In the genomic region with DNA sequence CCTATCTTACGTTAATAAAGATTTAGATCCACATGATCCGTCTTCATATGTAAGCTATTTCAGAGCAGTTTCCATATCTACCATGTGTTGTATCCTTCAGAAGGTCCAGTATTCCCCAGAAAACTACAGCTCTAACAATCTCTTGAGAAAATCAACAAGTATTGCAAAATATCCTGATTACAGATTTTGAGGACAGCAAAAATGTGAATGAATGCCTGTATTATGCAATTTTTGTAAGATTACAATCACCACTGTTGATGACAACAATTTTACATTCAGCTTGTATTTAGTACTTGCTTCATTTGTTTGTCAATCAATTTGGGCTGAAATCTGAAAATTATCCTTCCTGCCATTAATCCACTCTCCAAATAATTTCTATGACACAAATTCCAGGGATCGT, we compare ENCODE assay signal across 35 cellular contexts. TPM values are rescaled to one million over a fixed set of nuclear protein-coding genes. Genes with fewer than 3 reads are reported as not detected.
"Had no signal": no experiment of that assay in that cellular context is flagged by ENCODE, and none has a peak within 500 bp of the region (broad histone marks: within the 10 kb centered on the region; RNA-seq: fewer than 3 reads in every experiment).

No MANE protein-coding gene starts in this region.

- H3K4me3 Mint-ChIP-seq: activated CD4-positive, alpha-beta T cell treated with anti-CD3 and anti-CD28 coated beads for 36 hours; activated CD4-positive, alpha-beta T cell treated with anti-CD3 and anti-CD28 coated beads, Interleukin-2, amount 10 ng/mL, durations not matched to agents 7 days and 5 days; activated CD8-positive, alpha-beta T cell treated with anti-CD3 and anti-CD28 coated beads, Interleukin-2, amount 10 ng/mL, durations not matched to agents 7 days and 5 days; activated naive CD4-positive, alpha-beta T cell treated with anti-CD3 and anti-CD28 coated beads, Interleukin-2, amount 50 U/mL, for 24 hours; activated naive CD8-positive, alpha-beta T cell treated with anti-CD3 and anti-CD28 coated beads, Interleukin-2, amount 10 ng/mL, durations not matched to agents 7 days and 5 days; activated T-cell treated with anti-CD3 and anti-CD28 coated beads, Interleukin-2, amount 50 U/mL, for 24 hours; brain; T-helper 1 cell treated with Interleukin-12 subunit alpha and Interleukin-12 subunit beta and Interleukin-4 antibody, amounts not matched to agents 30 μg/mL and 1 μg/mL, for 36 hours; T-helper 2 cell treated with Interferon-gamma antibody and Interleukin-4, amounts not matched to agents 5 μg/mL and 100 μg/mL, for 36 hours; WTC11 had no signal

- H3K36me3 ChIP-seq: adrenal gland, SJCRH30 had no signal

- H3K4me1 ChIP-seq: adrenal gland, SJCRH30 had no signal

- H3K4me3 ChIP-seq: adrenal gland, SJCRH30, SK-N-MC had no signal

- H3K36me3 Mint-ChIP-seq: activated naive CD4-positive, alpha-beta T cell treated with anti-CD3 and anti-CD28 coated beads, Interleukin-2, amount 50 U/mL, for 24 hours; activated naive CD8-positive, alpha-beta T cell treated with anti-CD3 and anti-CD28 coated beads, Interleukin-2, amount 10 ng/mL, durations not matched to agents 7 days and 5 days; brain; WTC11 had no signal

- ATAC-seq: activated CD4-positive, alpha-beta T cell treated with anti-CD3 and anti-CD28 coated beads for 36 hours; activated CD4-positive, CD25-positive, alpha-beta regulatory T cell treated with anti-CD3 and anti-CD28 coated beads, Interleukin-2, amount 50 U/mL, for 24 hours; activated CD8-positive, alpha-beta T cell treated with anti-CD3 and anti-CD28 coated beads, Interleukin-2, amount 10 ng/mL, durations not matched to agents 7 days and 5 days; Panc1; WTC11 had no signal

- H3K9me3 Mint-ChIP-seq: activated naive CD4-positive, alpha-beta T cell treated with anti-CD3 and anti-CD28 coated beads, Interleukin-2, amount 50 U/mL, for 24 hours; activated T-cell treated with anti-CD3 and anti-CD28 coated beads, Interleukin-2, amount 50 U/mL, for 24 hours; activated T-helper 2 cell treated with anti-CD3 and anti-CD28 coated beads, Interferon-gamma antibody, Interleukin-2, Interleukin-4, amounts not matched to agents 10 μg/mL and 5 μg/mL and 100 μg/mL, durations not matched to agents 14 hours and 24 hours and 36 hours; T-helper 1 cell treated with Interleukin-12 subunit alpha and Interleukin-12 subunit beta and Interleukin-4 antibody, amounts not matched to agents 30 μg/mL and 1 μg/mL, for 36 hours; T-helper 2 cell treated with Interferon-gamma antibody and Interleukin-4, amounts not matched to agents 5 μg/mL and 100 μg/mL, for 36 hours had no signal

- H3K27me3 Mint-ChIP-seq: activated CD4-positive, alpha-beta T cell treated with anti-CD3 and anti-CD28 coated beads for 36 hours; activated naive CD4-positive, alpha-beta T cell treated with anti-CD3 and anti-CD28 coated beads, Interleukin-2, amount 50 U/mL, for 24 hours; activated T-cell treated with anti-CD3 and anti-CD28 coated beads, Interleukin-2, amount 50 U/mL, for 24 hours had no signal

- H3K9me3 ChIP-seq: adrenal gland, SJCRH30 had no signal

- H3K27ac Mint-ChIP-seq: activated CD4-positive, alpha-beta T cell treated with anti-CD3 and anti-CD28 coated beads for 36 hours; activated CD8-positive, alpha-beta T cell treated with anti-CD3 and anti-CD28 coated beads, Interleukin-2, amount 10 ng/mL, durations not matched to agents 7 days and 5 days; activated naive CD8-positive, alpha-beta T cell treated with anti-CD3 and anti-CD28 coated beads, Interleukin-2, amount 10 ng/mL, durations not matched to agents 7 days and 5 days; activated T-cell treated with anti-CD3 and anti-CD28 coated beads, Interleukin-2, amount 50 U/mL, for 24 hours; activated T-helper 2 cell treated with anti-CD3 and anti-CD28 coated beads, Interferon-gamma antibody, Interleukin-2, Interleukin-4, amounts not matched to agents 10 μg/mL and 5 μg/mL and 100 μg/mL, durations not matched to agents 14 hours and 24 hours and 36 hours; brain; T-helper 1 cell treated with Interleukin-12 subunit alpha and Interleukin-12 subunit beta and Interleukin-4 antibody, amounts not matched to agents 30 μg/mL and 1 μg/mL, for 36 hours; T-helper 2 cell treated with Interferon-gamma antibody and Interleukin-4, amounts not matched to agents 5 μg/mL and 100 μg/mL, for 36 hours; WTC11 had no signal

- H3K27ac ChIP-seq: adrenal gland, KMS-11, SJCRH30, SK-N-MC had no signal

- DNase-seq: activated CD4-positive, alpha-beta T cell treated with anti-CD3 and anti-CD28 coated beads for 36 hours; activated CD4-positive, alpha-beta T cell treated with anti-CD3 and anti-CD28 coated beads, Interleukin-2, amount 10 ng/mL, durations not matched to agents 7 days and 5 days; activated CD4-positive, alpha-beta T cell treated with anti-CD3 and anti-CD28 coated beads, Interleukin-2, amount 50 U/mL, for 48 hours; activated CD8-positive, alpha-beta T cell treated with anti-CD3 and anti-CD28 coated beads, Interleukin-2, amount 10 ng/mL, durations not matched to agents 7 days and 5 days; activated gamma-delta T cell; activated naive CD4-positive, alpha-beta T cell treated with Interleukin-2 at 50 U/mL for 16 hours; activated naive CD8-positive, alpha-beta T cell treated with anti-CD3 and anti-CD28 coated beads, Interleukin-2, amount 10 ng/mL, durations not matched to agents 7 days and 5 days; activated T-cell treated with anti-CD3 and anti-CD28 coated beads, Interleukin-2, amount 50 U/mL, for 24 hours; adrenal gland; caudate nucleus; cerebellar nuclear complex; MV-4-11; NCI-H1092; NCI-H1436 treated with DMSO at 0.1 percent for 48 hours; NCI-H1694 treated with DMSO at 0.1 percent for 48 hours; NCI-H2029; NCI-H2227 treated with DMSO at 0.1 percent for 48 hours; NCI-H524 treated with DMSO at 0.1 percent for 48 hours; SHP77; SJCRH30 had no signal

RNA-seq across cellular contexts. Expression of a gene that starts 43.0 kb away (rescaled TPM):
- total RNA-seq: M059J, RPMI7951 had no signal

RNA-seq across cellular contexts. Expression of a gene that starts 47.4 kb away (rescaled TPM):
- total RNA-seq: activated CD4-positive, alpha-beta T cell treated with anti-CD3 and anti-CD28 coated beads for 36 hours; activated CD4-positive, alpha-beta T cell treated with anti-CD3 and anti-CD28 coated beads, Interleukin-2, amount 10 ng/mL, durations not matched to agents 7 days and 5 days; activated CD8-positive, alpha-beta T cell treated with anti-CD3 and anti-CD28 coated beads, Interleukin-2, amount 10 ng/mL, durations not matched to agents 7 days and 5 days; activated naive CD8-positive, alpha-beta T cell treated with anti-CD3 and anti-CD28 coated beads, Interleukin-2, amount 10 ng/mL, durations not matched to agents 7 days and 5 days; activated T-helper 2 cell treated with anti-CD3 and anti-CD28 coated beads, Interferon-gamma antibody, Interleukin-2, Interleukin-4, amounts not matched to agents 10 μg/mL and 5 μg/mL and 100 μg/mL, durations not matched to agents 14 hours and 24 hours and 36 hours; adrenal gland; astrocyte; bronchial epithelial cell; M059J; NCI-H460; RPMI7951; SJCRH30; WTC11 had no signal
- polyA plus RNA-seq: adrenal gland had no signal
